In the genomic region with DNA sequence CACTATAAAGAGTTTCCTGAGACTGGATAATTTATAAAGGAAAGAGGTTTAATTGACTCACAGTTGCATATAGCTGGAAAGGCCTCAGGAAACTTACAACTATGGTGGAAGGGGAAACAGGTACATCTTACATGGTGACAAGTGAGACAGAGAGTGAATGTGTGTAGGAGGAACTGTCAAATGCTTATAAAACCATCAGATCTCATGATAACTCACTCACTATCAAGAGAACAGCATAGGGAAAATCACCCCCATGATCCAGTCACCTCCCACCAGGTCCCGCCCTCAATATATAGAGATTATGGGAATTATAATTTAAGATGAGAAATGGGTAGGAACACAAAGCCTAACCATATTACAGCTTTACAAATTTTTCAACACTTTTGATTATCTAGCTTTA, we compare ENCODE assay signal across 6 cellular contexts.
"Had no signal": no experiment of that assay in that cellular context is flagged by ENCODE, and none has a peak within 500 bp of the region (broad histone marks: within the 10 kb centered on the region; RNA-seq: fewer than 3 reads in every experiment).

No MANE protein-coding gene starts in this region.

- DNase-seq: GM23248, GOT3, H7, H9, HCEC 1CT, HFFc6 had no signal
